ENCODE assay signal across 8 cellular contexts in genomic region chrX:101409043-101409442, GRCh38. TPM values are rescaled to one million over a fixed set of nuclear protein-coding genes. Genes with fewer than 3 reads are reported as not detected.
DNase-seq lines count a peak whose midpoint lies in the region; ATAC-seq and TF ChIP-seq lines count a peak whose summit lies in the region.

No MANE protein-coding gene starts in this region.

- H3K27ac ChIP-seq in HEK293 (ENCODE audit: extremely low read depth, low read depth, low read length) (no peak overlapping the region; the same call in 1 of the 2 replicates), VCaP (0 out of 2 replicates have a peak overlapping the region, but pooled peaks have one; percentile 55), skeletal muscle tissue (ENCODE audit: low read depth, low read length) (peak overlapping the region; percentile 90)

- no peaks in the 10 kb centered on the region for H3K27me3 ChIP-seq in skeletal muscle tissue (ENCODE audit: control insufficient read depth in 3 of 3, insufficient read depth in 3 of 3, low read length in 3 of 3)

- peak overlapping the region; percentile 95 for H3K4me3 Mint-ChIP-seq in glutamatergic neuron (ENCODE audit: unreplicated experiment)

- CTCF ChIA-PET in HEK293 (lab: Yijun Ruan, JAX), result no interaction called here

- peaks cover 7% of the 10 kb centered on the region for H3K4me1 Mint-ChIP-seq in glutamatergic neuron (ENCODE audit: low read depth, unreplicated experiment)

- no peak for DNase-seq in glutamatergic neuron

- peaks cover 7% of the 10 kb centered on the region for H3K27me3 Mint-ChIP-seq in glutamatergic neuron (ENCODE audit: unreplicated experiment)

- TF ChIP-seq CTCF in HEK293 (tag by site-specific recombination; IDR thresholded peaks at IDR 0.05) (no peak), VCaP (conservative IDR thresholded peaks at IDR 0.05) (no peak), glutamatergic neuron (IDR thresholded peaks at IDR 0.05; ENCODE audit: partially characterized antibody, unreplicated experiment) (no peak)

- H3K27ac Mint-ChIP-seq in glutamatergic neuron (ENCODE audit: unreplicated experiment), result peak overlapping the region; percentile 98

- H3K36me3 Mint-ChIP-seq in glutamatergic neuron (ENCODE audit: unreplicated experiment), result no peaks in the 10 kb centered on the region

- H3K4me3 ChIP-seq in HEK293 (ENCODE audit: low read depth, low read length) (peak overlapping the region; percentile 47), skeletal muscle tissue (ENCODE audit: low read length in 3 of 3) (peak overlapping the region; percentile 67 to 93 (median 85))

- no peak for ATAC-seq in HG03469 (IDR thresholded peaks at IDR 0.05; ENCODE audit: unreplicated experiment)
- no peak for ATAC-seq in HG02885 (IDR thresholded peaks at IDR 0.05; ENCODE audit: poor library complexity, unreplicated experiment)
- no peak for ATAC-seq in GM21515 (IDR thresholded peaks at IDR 0.05; ENCODE audit: unreplicated experiment)
- ATAC-seq in GM18858 (IDR thresholded peaks at IDR 0.05; ENCODE audit: unreplicated experiment), result no peak

- POLR2A ChIA-PET in HEK293 (lab: Yijun Ruan, JAX), result interaction anchor here (0.7 to 1.0 kb wide), 2 partner anchors 18 to 20 kb away, joined by 3 to 5 read pairs; partner anchors contain the start of gene RPL36A

- H3K9me3 ChIP-seq in HEK293 (ENCODE audit: control insufficient read depth, insufficient read depth, low read depth, low read length) (no peaks in the 10 kb centered on the region), skeletal muscle tissue (ENCODE audit: control insufficient read depth in 3 of 3, low read length in 3 of 3) (no peaks in the 10 kb centered on the region)

- peaks cover 6% of the 10 kb centered on the region for H3K4me1 ChIP-seq in HEK293 (ENCODE audit: control insufficient read depth, insufficient read depth, low read length)
- peaks cover 13 to 26% (median 20%) of the 10 kb centered on the region in 3 donors for H3K4me1 ChIP-seq in skeletal muscle tissue (ENCODE audit: control insufficient read depth in 3 of 3, insufficient read depth in 3 of 3, low read length in 3 of 3)

- H3K9me3 Mint-ChIP-seq in glutamatergic neuron (ENCODE audit: unreplicated experiment), result peaks cover 7% of the 10 kb centered on the region

- H3K9ac ChIP-seq in skeletal muscle tissue (ENCODE audit: low read depth in 1 of 3, low read length in 3 of 3), result peak overlapping the region; percentile 81 to 92 (median 86)

- H3K36me3 ChIP-seq in HEK293 (ENCODE audit: control insufficient read depth in 2 of 2, insufficient read depth in 1 of 2, low read length in 2 of 2) (peaks cover 6 to 28% of the 10 kb centered on the region in 2 experiments; a peak in 2 of 3 replicates), skeletal muscle tissue (ENCODE audit: control insufficient read depth in 3 of 3, insufficient read depth in 3 of 3, low read length in 3 of 3) (peaks cover 2 to 10% (median 5%) of the 10 kb centered on the region in 3 donors)

TF ChIP-seq in HEK293, 187 proteins besides CTCF, POLR2A, EP300 and RAD21:
- TF ChIP-seq ZBTB17 (tag by site-specific recombination; IDR thresholded peaks at IDR 0.05) (peak; percentile 70), ZNF600 (tag by site-specific recombination; IDR thresholded peaks at IDR 0.05) (no peak), HOXA7 (CRISPR knock-in tag; IDR thresholded peaks at IDR 0.05; ENCODE audit: borderline replicate concordance) (no peak), ZNF777 (tag by site-specific recombination; IDR thresholded peaks at IDR 0.05; ENCODE audit: borderline replicate concordance) (no peak), TCF7L2 (IDR thresholded peaks at IDR 0.05; ENCODE audit: borderline replicate concordance, low read depth, low read length) (peak; percentile 67), PRDM6 (tag by site-specific recombination; IDR thresholded peaks at IDR 0.05) (peak; percentile 74), ZNF362 (tag by site-specific recombination; IDR thresholded peaks at IDR 0.05) (peak; percentile 78; the same call in 1 of the 2 replicates), ZNF76 (tag by site-specific recombination; IDR thresholded peaks at IDR 0.05; ENCODE audit: borderline replicate concordance, low read depth) (0 out of 2 replicates have a peak, but pooled peaks have one; percentile 13)

RNA-seq across cellular contexts. Expression of gene HNRNPH2, which starts 1.0 kb away (rescaled TPM):
- total RNA-seq in glutamatergic neuron (ENCODE audit: unreplicated experiment) (67.7 TPM), skeletal muscle tissue (53.2 TPM)

RNA-seq across cellular contexts. Expression of gene GLA, which starts 1.3 kb away (rescaled TPM):
- total RNA-seq in glutamatergic neuron (ENCODE audit: unreplicated experiment), result 29.4 TPM
- total RNA-seq in skeletal muscle tissue, result 16.2 TPM

RNA-seq across cellular contexts. Expression of gene RPL36A, which starts 18.2 kb away (rescaled TPM):
- total RNA-seq in glutamatergic neuron (ENCODE audit: unreplicated experiment) (147 TPM), skeletal muscle tissue (349 TPM)

RNA-seq across cellular contexts. Expression of gene BTK, which starts 23.1 kb away (rescaled TPM):
- total RNA-seq in glutamatergic neuron (ENCODE audit: unreplicated experiment), result 1.1 TPM
- total RNA-seq in skeletal muscle tissue, result 2.1 TPM
